Comparison of ENCODE assay signal across 9 cellular contexts in genomic region chr9:127122176-127123151, GRCh38. TPM values are rescaled to one million over a fixed set of nuclear protein-coding genes. Genes with fewer than 3 reads are reported as not detected.
DNase-seq lines count a peak whose midpoint lies in the region; ATAC-seq and TF ChIP-seq lines count a peak whose summit lies in the region.
"Had no signal": no experiment of that assay in that cellular context is flagged by ENCODE, and none has a peak within 500 bp of the region (broad histone marks: within the 10 kb centered on the region; RNA-seq: fewer than 3 reads in every experiment).

Gene ANGPTL2 (minus strand): TSS chr9:127122635. CDS start chr9:127108731, 13,904 bp downstream.

- no peaks in the 10 kb centered on the region for H3K9me3 ChIP-seq in T-helper 17 cell (ENCODE audit: control insufficient read depth, low read length, poor library complexity, severe bottlenecking)
- H3K9me3 ChIP-seq in esophagus muscularis mucosa, result no peaks in the 10 kb centered on the region
- H3K9me3 ChIP-seq in mesenchymal stem cell (ENCODE audit: control insufficient read depth, low read length), result no peaks in the 10 kb centered on the region

- H3K27ac Mint-ChIP-seq in T-helper 17 cell, result no peak within 1 kb of the TSS

- TF ChIP-seq EP300 in esophagus muscularis mucosa (IDR thresholded peaks at IDR 0.05), result no peak

- no peak within 1 kb of the TSS for H2AK5ac ChIP-seq in mesenchymal stem cell (ENCODE audit: low read length, severe bottlenecking)

- peaks cover 1% of the 10 kb centered on the region for H3K79me1 ChIP-seq in mesenchymal stem cell (replicated peaks; ENCODE audit: low read length, poor library complexity, severe bottlenecking)

- H4K91ac ChIP-seq in mesenchymal stem cell (ENCODE audit: low read length), result peak within 1 kb of the TSS; percentile 86

- H3K36me3 ChIP-seq in esophagus muscularis mucosa (peaks cover 0 to 11% (median 6%) of the 10 kb centered on the region in 4 donors), mesenchymal stem cell (ENCODE audit: control insufficient read depth in 1 of 2, insufficient read depth in 2 of 2, low read depth in 1 of 2, low read length in 2 of 2) (peaks cover 0 to 27% of the 10 kb centered on the region in 2 experiments)

- H3K4me3 ChIP-seq in esophagus muscularis mucosa, result peak within 1 kb of the TSS; percentile 61 to 71 (median 64)
- H3K4me3 ChIP-seq in mesenchymal stem cell (ENCODE audit: insufficient read depth in 1 of 2, low read depth in 1 of 2, low read length in 2 of 2), result peak within 1 kb of the TSS; percentile 47 to 97

- H3K27me3 ChIP-seq in esophagus muscularis mucosa, result no peaks in the 10 kb centered on the region
- H3K27me3 ChIP-seq in mesenchymal stem cell (ENCODE audit: control insufficient read depth in 1 of 2, insufficient read depth in 1 of 2, low read length in 2 of 2), result peaks cover 0 to 23% of the 10 kb centered on the region in 2 experiments

- H3K4ac ChIP-seq in mesenchymal stem cell (ENCODE audit: low read depth in 1 of 2, low read length in 2 of 2), result peak within 1 kb of the TSS; percentile 61 to 86

- H3K4me1 Mint-ChIP-seq in T-helper 17 cell, result peaks cover 11% of the 10 kb centered on the region

- peak within 1 kb of the TSS in 1 of 2 experiments; percentile 85 for H3K23ac ChIP-seq in mesenchymal stem cell (ENCODE audit: low read length in 2 of 2)

- peak within 1 kb of the TSS; percentile 91 to 96 (median 94) for H3K27ac ChIP-seq in esophagus muscularis mucosa (replicated peaks in 1 of 4)
- H3K27ac ChIP-seq in mesenchymal stem cell (ENCODE audit: low read length, poor library complexity, severe bottlenecking), result peak within 1 kb of the TSS; percentile 21

- H3K9ac ChIP-seq in mesenchymal stem cell (ENCODE audit: low read length), result peak within 1 kb of the TSS; percentile 96

- TF ChIP-seq CTCF in esophagus muscularis mucosa (IDR thresholded peaks at IDR 0.05), result no peak
- no peak for TF ChIP-seq CTCF in subcutaneous adipose tissue (IDR thresholded peaks at IDR 0.05; ENCODE audit: low read depth)

- H3K18ac ChIP-seq in mesenchymal stem cell (ENCODE audit: low read depth in 1 of 2, low read length in 2 of 2), result peak within 1 kb of the TSS; percentile 79 to 92

- H2BK5ac ChIP-seq in mesenchymal stem cell (ENCODE audit: low read depth, low read length, poor library complexity, severe bottlenecking), result no peak within 1 kb of the TSS

- H4K8ac ChIP-seq in mesenchymal stem cell (ENCODE audit: low read length), result peak within 1 kb of the TSS; percentile 74

- WGBS in esophagus muscularis mucosa, result 0% methylated on average over 14 of the region's 48 CpGs
- WGBS in mesenchymal stem cell, result 2% methylated on average over 45 of the region's 48 CpGs

- peaks cover 5% of the 10 kb centered on the region for H3K36me3 Mint-ChIP-seq in T-helper 17 cell (ENCODE audit: low read depth)

- peak within 1 kb of the TSS; percentile 82 for H2BK120ac ChIP-seq in mesenchymal stem cell (ENCODE audit: low read depth, low read length)

- DNase-seq in ELF-1 (ENCODE audit: low read depth, low spot score) (peak; percentile 89), HS-27A (ENCODE audit: low read depth) (peak; percentile 51), T-helper 17 cell (no peak), esophagus muscularis mucosa (ENCODE audit: extremely low spot score) (peak; percentile 95), mesenchymal stem cell (peak; percentile 96)

- no peak within 1 kb of the TSS for H3K4me3 Mint-ChIP-seq in T-helper 17 cell

- peak within 1 kb of the TSS; percentile 49 for H2AFZ ChIP-seq in mesenchymal stem cell (ENCODE audit: low read depth, low read length)

- TF ChIP-seq POLR2A in esophagus muscularis mucosa (IDR thresholded peaks at IDR 0.05; ENCODE audit: low read depth), result no peak

- H2BK12ac ChIP-seq in mesenchymal stem cell (ENCODE audit: low read length in 2 of 2), result peak within 1 kb of the TSS; percentile 75 to 89

- H3K4me2 ChIP-seq in mesenchymal stem cell (ENCODE audit: low read length, poor library complexity, severe bottlenecking), result peak within 1 kb of the TSS; percentile 88

- peaks cover 38% of the 10 kb centered on the region for H3K27me3 Mint-ChIP-seq in T-helper 17 cell

- peak within 1 kb of the TSS in 1 of 2 experiments; percentile 77 for H3K14ac ChIP-seq in mesenchymal stem cell (ENCODE audit: low read length in 2 of 2)

- H3K4me1 ChIP-seq in esophagus muscularis mucosa (peaks cover 41 to 82% (median 79%) of the 10 kb centered on the region in 4 donors), mesenchymal stem cell (ENCODE audit: control insufficient read depth, insufficient read depth, low read depth, low read length) (peaks cover 23% of the 10 kb centered on the region)

- ATAC-seq in T-helper 17 cell (peak; percentile 25), GM18873 (IDR thresholded peaks at IDR 0.05; ENCODE audit: low FRiP score, unreplicated experiment) (no peak), GM18861 (IDR thresholded peaks at IDR 0.05; ENCODE audit: unreplicated experiment) (no peak)

- intact Hi-C loops in esophagus muscularis mucosa (cut with DNase I), result loop anchor here (5.0 kb wide), 1 partner anchor 65 kb away; no protein-coding TSS in a partner anchor

- H2BK15ac ChIP-seq in mesenchymal stem cell (ENCODE audit: low read depth, poor library complexity, severe bottlenecking), result peak within 1 kb of the TSS; percentile 95

RNA-seq across cellular contexts. Expression of gene ANGPTL2, which starts in this region (rescaled TPM):
- under 1 TPM in 1 of 2 donors, not detected in 1; 0.10 TPM for total RNA-seq in T-helper 17 cell
- 10 to 100 TPM; 29.5 to 57.0 (median 41.3) TPM for total RNA-seq in esophagus muscularis mucosa
- polyA plus RNA-seq in mesenchymal stem cell (2013, experiment 1 of 2), result 40.8 TPM
- polyA plus RNA-seq in mesenchymal stem cell (2013, experiment 2 of 2), result 41.1 TPM
- 10 to 100 TPM; 78.4 to 95.0 (median 87.3) TPM for total RNA-seq in subcutaneous adipose tissue
- total RNA-seq: T-helper 1 cell treated with Interleukin-12 subunit alpha and Interleukin-12 subunit beta and Interleukin-4 antibody, amounts not matched to agents 30 ng/mL and 1 ng/mL, for 36 hours had no signal

Comparison
In these comparisons a context has a peak if more than half of its experiments do, and no peak if none do; other contexts are left out.
1. RNA of gene ANGPTL2 (total RNA-seq): 78.4 to 95.0 TPM in subcutaneous adipose tissue and 29.5 to 57.0 TPM in esophagus muscularis mucosa; 0.10 TPM in T-helper 17 cell; every median in the first group is over 10 times any median in the second.
2. Peak in ATAC-seq in T-helper 17 cell; RNA of the gene not detected or under 1 TPM.
3. DNase-seq: peak in ELF-1 (single experiment), HS-27A (single experiment), esophagus muscularis mucosa (single experiment) and mesenchymal stem cell (single experiment); none in T-helper 17 cell (0 of 3).